ENCODE assay signal across 2 cellular contexts in the genomic region with DNA sequence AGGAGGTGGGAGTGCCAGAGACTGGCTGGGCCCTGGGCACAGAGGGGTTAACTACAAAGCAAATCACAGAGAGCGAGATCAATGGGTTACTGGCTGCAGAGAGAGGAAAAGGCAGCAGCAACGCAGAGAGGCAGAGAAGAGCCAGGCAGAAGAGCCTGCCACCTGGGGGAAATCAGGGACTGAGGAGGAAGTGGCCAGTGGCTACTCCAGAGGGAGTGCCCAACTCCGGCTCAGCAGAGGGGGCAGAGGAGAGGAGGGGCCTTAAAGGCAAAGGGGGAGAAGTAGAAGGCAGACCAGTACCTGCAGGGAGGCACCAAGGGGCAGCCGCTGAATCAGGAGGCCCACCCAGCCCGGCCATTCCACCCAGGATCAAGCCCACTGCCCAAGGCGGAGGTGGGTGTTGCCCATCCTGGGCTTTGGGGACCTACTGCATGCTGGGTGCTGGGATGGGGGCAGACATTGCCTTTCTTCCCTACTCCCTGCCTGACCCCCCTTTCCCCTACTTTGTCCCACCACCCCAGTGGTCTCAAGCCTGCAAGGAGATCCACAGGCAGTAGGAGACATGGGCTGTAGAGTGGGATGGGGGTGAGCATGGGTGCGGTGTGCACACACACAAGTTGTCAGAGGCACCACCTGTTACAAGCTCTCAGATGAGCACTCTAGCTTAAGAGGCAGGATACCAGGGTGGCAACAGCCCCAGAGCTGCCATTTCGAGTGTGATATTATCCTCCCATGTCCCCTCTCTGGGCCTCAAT.
TF ChIP-seq lines count a peak whose summit lies in the region.

No MANE protein-coding gene starts in this region.

TF ChIP-seq in SK-N-SH treated with all-trans-retinoic acid at 6 μM for 48 hours, 23 proteins besides CTCF, POLR2A, EP300 and RAD21 (continued from another document):
- TF ChIP-seq, protein P1, sequence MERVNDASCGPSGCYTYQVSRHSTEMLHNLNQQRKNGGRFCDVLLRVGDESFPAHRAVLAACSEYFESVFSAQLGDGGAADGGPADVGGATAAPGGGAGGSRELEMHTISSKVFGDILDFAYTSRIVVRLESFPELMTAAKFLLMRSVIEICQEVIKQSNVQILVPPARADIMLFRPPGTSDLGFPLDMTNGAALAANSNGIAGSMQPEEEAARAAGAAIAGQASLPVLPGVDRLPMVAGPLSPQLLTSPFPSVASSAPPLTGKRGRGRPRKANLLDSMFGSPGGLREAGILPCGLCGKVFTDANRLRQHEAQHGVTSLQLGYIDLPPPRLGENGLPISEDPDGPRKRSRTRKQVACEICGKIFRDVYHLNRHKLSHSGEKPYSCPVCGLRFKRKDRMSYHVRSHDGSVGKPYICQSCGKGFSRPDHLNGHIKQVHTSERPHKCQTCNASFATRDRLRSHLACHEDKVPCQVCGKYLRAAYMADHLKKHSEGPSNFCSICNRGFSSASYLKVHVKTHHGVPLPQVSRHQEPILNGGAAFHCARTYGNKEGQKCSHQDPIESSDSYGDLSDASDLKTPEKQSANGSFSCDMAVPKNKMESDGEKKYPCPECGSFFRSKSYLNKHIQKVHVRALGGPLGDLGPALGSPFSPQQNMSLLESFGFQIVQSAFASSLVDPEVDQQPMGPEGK (CRISPR knock-in tag; IDR thresholded peaks at IDR 0.05; ENCODE audit: borderline replicate concordance): no peak
- no peak for TF ChIP-seq ISL1 (CRISPR knock-in tag; IDR thresholded peaks at IDR 0.05)
- TF ChIP-seq CSDC2 (CRISPR knock-in tag; IDR thresholded peaks at IDR 0.05): no peak
- TF ChIP-seq TCF4 (CRISPR knock-in tag; IDR thresholded peaks at IDR 0.05; ENCODE audit: borderline replicate concordance): no peak
- no peak for TF ChIP-seq BACH2 (CRISPR knock-in tag; IDR thresholded peaks at IDR 0.05; ENCODE audit: borderline replicate concordance)
- no peak for TF ChIP-seq GLIS3 (CRISPR knock-in tag; IDR thresholded peaks at IDR 0.05)
- TF ChIP-seq, protein P2, sequence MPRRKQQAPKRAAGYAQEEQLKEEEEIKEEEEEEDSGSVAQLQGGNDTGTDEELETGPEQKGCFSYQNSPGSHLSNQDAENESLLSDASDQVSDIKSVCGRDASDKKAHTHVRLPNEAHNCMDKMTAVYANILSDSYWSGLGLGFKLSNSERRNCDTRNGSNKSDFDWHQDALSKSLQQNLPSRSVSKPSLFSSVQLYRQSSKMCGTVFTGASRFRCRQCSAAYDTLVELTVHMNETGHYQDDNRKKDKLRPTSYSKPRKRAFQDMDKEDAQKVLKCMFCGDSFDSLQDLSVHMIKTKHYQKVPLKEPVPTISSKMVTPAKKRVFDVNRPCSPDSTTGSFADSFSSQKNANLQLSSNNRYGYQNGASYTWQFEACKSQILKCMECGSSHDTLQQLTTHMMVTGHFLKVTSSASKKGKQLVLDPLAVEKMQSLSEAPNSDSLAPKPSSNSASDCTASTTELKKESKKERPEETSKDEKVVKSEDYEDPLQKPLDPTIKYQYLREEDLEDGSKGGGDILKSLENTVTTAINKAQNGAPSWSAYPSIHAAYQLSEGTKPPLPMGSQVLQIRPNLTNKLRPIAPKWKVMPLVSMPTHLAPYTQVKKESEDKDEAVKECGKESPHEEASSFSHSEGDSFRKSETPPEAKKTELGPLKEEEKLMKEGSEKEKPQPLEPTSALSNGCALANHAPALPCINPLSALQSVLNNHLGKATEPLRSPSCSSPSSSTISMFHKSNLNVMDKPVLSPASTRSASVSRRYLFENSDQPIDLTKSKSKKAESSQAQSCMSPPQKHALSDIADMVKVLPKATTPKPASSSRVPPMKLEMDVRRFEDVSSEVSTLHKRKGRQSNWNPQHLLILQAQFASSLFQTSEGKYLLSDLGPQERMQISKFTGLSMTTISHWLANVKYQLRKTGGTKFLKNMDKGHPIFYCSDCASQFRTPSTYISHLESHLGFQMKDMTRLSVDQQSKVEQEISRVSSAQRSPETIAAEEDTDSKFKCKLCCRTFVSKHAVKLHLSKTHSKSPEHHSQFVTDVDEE (CRISPR knock-in tag; IDR thresholded peaks at IDR 0.05): no peak
- TF ChIP-seq, protein P3, sequence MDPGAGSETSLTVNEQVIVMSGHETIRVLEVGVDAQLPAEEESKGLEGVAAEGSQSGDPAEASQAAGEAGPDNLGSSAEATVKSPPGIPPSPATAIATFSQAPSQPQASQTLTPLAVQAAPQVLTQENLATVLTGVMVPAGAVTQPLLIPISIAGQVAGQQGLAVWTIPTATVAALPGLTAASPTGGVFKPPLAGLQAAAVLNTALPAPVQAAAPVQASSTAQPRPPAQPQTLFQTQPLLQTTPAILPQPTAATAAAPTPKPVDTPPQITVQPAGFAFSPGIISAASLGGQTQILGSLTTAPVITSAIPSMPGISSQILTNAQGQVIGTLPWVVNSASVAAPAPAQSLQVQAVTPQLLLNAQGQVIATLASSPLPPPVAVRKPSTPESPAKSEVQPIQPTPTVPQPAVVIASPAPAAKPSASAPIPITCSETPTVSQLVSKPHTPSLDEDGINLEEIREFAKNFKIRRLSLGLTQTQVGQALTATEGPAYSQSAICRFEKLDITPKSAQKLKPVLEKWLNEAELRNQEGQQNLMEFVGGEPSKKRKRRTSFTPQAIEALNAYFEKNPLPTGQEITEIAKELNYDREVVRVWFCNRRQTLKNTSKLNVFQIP (CRISPR knock-in tag; IDR thresholded peaks at IDR 0.05; ENCODE audit: borderline replicate concordance, low read depth): no peak
- no peak for TF ChIP-seq ARNTL (CRISPR knock-in tag; IDR thresholded peaks at IDR 0.05; ENCODE audit: borderline replicate concordance, low read depth)
- TF ChIP-seq ZC3H10 (CRISPR knock-in tag; IDR thresholded peaks at IDR 0.05): no peak
- TF ChIP-seq, protein P4, sequence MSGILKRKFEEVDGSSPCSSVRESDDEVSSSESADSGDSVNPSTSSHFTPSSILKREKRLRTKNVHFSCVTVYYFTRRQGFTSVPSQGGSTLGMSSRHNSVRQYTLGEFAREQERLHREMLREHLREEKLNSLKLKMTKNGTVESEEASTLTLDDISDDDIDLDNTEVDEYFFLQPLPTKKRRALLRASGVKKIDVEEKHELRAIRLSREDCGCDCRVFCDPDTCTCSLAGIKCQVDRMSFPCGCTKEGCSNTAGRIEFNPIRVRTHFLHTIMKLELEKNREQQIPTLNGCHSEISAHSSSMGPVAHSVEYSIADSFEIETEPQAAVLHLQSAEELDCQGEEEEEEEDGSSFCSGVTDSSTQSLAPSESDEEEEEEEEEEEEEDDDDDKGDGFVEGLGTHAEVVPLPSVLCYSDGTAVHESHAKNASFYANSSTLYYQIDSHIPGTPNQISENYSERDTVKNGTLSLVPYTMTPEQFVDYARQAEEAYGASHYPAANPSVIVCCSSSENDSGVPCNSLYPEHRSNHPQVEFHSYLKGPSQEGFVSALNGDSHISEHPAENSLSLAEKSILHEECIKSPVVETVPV (CRISPR knock-in tag; IDR thresholded peaks at IDR 0.05): no peak
- TF ChIP-seq PPARA (CRISPR knock-in tag; IDR thresholded peaks at IDR 0.05; ENCODE audit: borderline replicate concordance): no peak
- TF ChIP-seq OSR1 (CRISPR knock-in tag; IDR thresholded peaks at IDR 0.05): no peak

TF ChIP-seq in SK-N-SH, 30 proteins besides CTCF, POLR2A, EP300 and RAD21 (continued from another document):
- TF ChIP-seq, protein P5, sequence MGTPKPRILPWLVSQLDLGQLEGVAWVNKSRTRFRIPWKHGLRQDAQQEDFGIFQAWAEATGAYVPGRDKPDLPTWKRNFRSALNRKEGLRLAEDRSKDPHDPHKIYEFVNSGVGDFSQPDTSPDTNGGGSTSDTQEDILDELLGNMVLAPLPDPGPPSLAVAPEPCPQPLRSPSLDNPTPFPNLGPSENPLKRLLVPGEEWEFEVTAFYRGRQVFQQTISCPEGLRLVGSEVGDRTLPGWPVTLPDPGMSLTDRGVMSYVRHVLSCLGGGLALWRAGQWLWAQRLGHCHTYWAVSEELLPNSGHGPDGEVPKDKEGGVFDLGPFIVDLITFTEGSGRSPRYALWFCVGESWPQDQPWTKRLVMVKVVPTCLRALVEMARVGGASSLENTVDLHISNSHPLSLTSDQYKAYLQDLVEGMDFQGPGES (IDR thresholded peaks at IDR 0.05; ENCODE audit: low read depth, low read length): no peak
- TF ChIP-seq CHD2 (IDR thresholded peaks at IDR 0.05; ENCODE audit: low read length, partially characterized antibody) (no peak), TCF12 (IDR thresholded peaks at IDR 0.05) (no peak), RXRA (IDR thresholded peaks at IDR 0.05; ENCODE audit: borderline replicate concordance, low read depth) (no peak), TAF1 (IDR thresholded peaks at IDR 0.05; ENCODE audit: borderline replicate concordance, low read depth, low read length) (no peak), FOXM1 (IDR thresholded peaks at IDR 0.05; ENCODE audit: low read depth) (no peak), NRF1 (IDR thresholded peaks at IDR 0.05; ENCODE audit: low read depth, low read length) (no peak), GATA2 (CRISPR knock-in tag; IDR thresholded peaks at IDR 0.05) (no peak), RCOR1 (IDR thresholded peaks at IDR 0.05; ENCODE audit: low read length) (no peak), SMC3 (IDR thresholded peaks at IDR 0.05; ENCODE audit: low read depth, low read length) (no peak), SIN3A (IDR thresholded peaks at IDR 0.05; ENCODE audit: borderline replicate concordance, low read depth, low read length) (no peak)
- TF ChIP-seq, protein P6, sequence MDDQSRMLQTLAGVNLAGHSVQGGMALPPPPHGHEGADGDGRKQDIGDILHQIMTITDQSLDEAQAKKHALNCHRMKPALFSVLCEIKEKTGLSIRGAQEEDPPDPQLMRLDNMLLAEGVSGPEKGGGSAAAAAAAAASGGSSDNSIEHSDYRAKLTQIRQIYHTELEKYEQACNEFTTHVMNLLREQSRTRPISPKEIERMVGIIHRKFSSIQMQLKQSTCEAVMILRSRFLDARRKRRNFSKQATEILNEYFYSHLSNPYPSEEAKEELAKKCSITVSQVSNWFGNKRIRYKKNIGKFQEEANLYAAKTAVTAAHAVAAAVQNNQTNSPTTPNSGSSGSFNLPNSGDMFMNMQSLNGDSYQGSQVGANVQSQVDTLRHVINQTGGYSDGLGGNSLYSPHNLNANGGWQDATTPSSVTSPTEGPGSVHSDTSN (IDR thresholded peaks at IDR 0.05): no peak
- TF ChIP-seq, protein P7, sequence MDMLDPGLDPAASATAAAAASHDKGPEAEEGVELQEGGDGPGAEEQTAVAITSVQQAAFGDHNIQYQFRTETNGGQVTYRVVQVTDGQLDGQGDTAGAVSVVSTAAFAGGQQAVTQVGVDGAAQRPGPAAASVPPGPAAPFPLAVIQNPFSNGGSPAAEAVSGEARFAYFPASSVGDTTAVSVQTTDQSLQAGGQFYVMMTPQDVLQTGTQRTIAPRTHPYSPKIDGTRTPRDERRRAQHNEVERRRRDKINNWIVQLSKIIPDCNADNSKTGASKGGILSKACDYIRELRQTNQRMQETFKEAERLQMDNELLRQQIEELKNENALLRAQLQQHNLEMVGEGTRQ (IDR thresholded peaks at IDR 0.05; ENCODE audit: borderline replicate concordance, low read depth, low read length): no peak
- TF ChIP-seq, protein P8, sequence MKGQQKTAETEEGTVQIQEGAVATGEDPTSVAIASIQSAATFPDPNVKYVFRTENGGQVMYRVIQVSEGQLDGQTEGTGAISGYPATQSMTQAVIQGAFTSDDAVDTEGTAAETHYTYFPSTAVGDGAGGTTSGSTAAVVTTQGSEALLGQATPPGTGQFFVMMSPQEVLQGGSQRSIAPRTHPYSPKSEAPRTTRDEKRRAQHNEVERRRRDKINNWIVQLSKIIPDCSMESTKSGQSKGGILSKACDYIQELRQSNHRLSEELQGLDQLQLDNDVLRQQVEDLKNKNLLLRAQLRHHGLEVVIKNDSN (IDR thresholded peaks at IDR 0.05; ENCODE audit: borderline replicate concordance, low read depth): no peak
- TF ChIP-seq, protein P9, sequence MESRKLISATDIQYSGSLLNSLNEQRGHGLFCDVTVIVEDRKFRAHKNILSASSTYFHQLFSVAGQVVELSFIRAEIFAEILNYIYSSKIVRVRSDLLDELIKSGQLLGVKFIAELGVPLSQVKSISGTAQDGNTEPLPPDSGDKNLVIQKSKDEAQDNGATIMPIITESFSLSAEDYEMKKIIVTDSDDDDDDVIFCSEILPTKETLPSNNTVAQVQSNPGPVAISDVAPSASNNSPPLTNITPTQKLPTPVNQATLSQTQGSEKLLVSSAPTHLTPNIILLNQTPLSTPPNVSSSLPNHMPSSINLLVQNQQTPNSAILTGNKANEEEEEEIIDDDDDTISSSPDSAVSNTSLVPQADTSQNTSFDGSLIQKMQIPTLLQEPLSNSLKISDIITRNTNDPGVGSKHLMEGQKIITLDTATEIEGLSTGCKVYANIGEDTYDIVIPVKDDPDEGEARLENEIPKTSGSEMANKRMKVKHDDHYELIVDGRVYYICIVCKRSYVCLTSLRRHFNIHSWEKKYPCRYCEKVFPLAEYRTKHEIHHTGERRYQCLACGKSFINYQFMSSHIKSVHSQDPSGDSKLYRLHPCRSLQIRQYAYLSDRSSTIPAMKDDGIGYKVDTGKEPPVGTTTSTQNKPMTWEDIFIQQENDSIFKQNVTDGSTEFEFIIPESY (IDR thresholded peaks at IDR 0.05; ENCODE audit: borderline replicate concordance, low read depth): no peak
